21 cellular contexts compared by ENCODE assay signal in genomic region chr6:125189494-125189893, GRCh38. TPM values are rescaled to one million over a fixed set of nuclear protein-coding genes. Genes with fewer than 3 reads are reported as not detected.
DNase-seq lines count a peak whose midpoint lies in the region; ATAC-seq, FAIRE-seq and TF ChIP-seq lines count a peak whose summit lies in the region.
"Had no signal": no experiment of that assay in that cellular context is flagged by ENCODE, and none has a peak within 500 bp of the region (broad histone marks: within the 10 kb centered on the region; RNA-seq: fewer than 3 reads in every experiment).

No MANE protein-coding gene starts in this region.

- 16 to 50% (median 26%) methylated on average over 1 of the region's 1 CpG for WGBS in stomach, 5 donors

- H3K9me3 Mint-ChIP-seq in astrocyte (ENCODE audit: unreplicated experiment), result no peaks in the 10 kb centered on the region
- H3K9me3 Mint-ChIP-seq in mesothelial cell of epicardium, result no peaks in the 10 kb centered on the region
- H3K9me3 Mint-ChIP-seq: CD4-positive, alpha-beta memory T cell had no signal

- TF ChIP-seq CTCF in cardiac muscle cell (IDR thresholded peaks at IDR 0.05; ENCODE audit: low read depth, low read length) (no peak), astrocyte (IDR thresholded peaks at IDR 0.05; ENCODE audit: insufficient read depth, low read depth, low read length) (no peak), mesothelial cell of epicardium (IDR thresholded peaks at IDR 0.05; ENCODE audit: unreplicated experiment) (no peak), stomach (IDR thresholded peaks at IDR 0.05) (no peak)

- DNase-seq in cardiac muscle cell (ENCODE audit: low read depth in 1 of 2, low spot score in 1 of 2) (no peak), left ventricle myocardium superior (no peak), astrocyte (ENCODE audit: low read depth) (no peak), mesothelial cell of epicardium (ENCODE audit: low spot score in 2 of 2, unreplicated experiment in 2 of 2) (no peak), stomach (peak; percentile 38), NCI-H82 treated with DMSO at 0.1 percent for 48 hours (lab: John Stamatoyannopoulos, UW; ENCODE audit: unreplicated experiment) (no peak)
- DNase-seq: 8988T; BE2C; Calu3; CD4-positive, alpha-beta memory T cell; KBM-7; NCI-H1417; NCI-H187; NCI-H2107; NCI-H510A; NCI-H774; OCI-M1; SHP77 treated with DMSO at 0.1 percent for 48 hours had no signal

- intact Hi-C loops in left ventricle myocardium superior (cut with micrococcal nuclease), result no loop called here
- intact Hi-C loops in stomach (cut with DNase I; ENCODE audit: low total_unique reads), result no loop called here

- H3K9me3 ChIP-seq in cardiac muscle cell (ENCODE audit: low read depth) (no peaks in the 10 kb centered on the region), astrocyte (ENCODE audit: insufficient read depth, low read depth, low read length) (no peaks in the 10 kb centered on the region), stomach (no peaks in the 10 kb centered on the region)
- H3K9me3 ChIP-seq: BE2C had no signal

- no peak overlapping the region for H3K4me3 ChIP-seq in cardiac muscle cell
- H3K4me3 ChIP-seq in astrocyte (ENCODE audit: insufficient read depth, low read depth, low read length), result no peak overlapping the region
- no peak overlapping the region for H3K4me3 ChIP-seq in stomach

- no peak for FAIRE-seq in astrocyte (lab: Jason Lieb, UNC)
- FAIRE-seq: GM12891 had no signal

- TF ChIP-seq EP300 in stomach (IDR thresholded peaks at IDR 0.05), result no peak

- peak overlapping the region; percentile 9 for H3K27ac Mint-ChIP-seq in astrocyte (ENCODE audit: unreplicated experiment)
- H3K27ac Mint-ChIP-seq in mesothelial cell of epicardium, result peak overlapping the region; percentile 77
- H3K27ac Mint-ChIP-seq: CD4-positive, alpha-beta memory T cell had no signal

- H3K4me1 Mint-ChIP-seq in astrocyte (ENCODE audit: low read depth, unreplicated experiment) (peaks cover 35% of the 10 kb centered on the region), mesothelial cell of epicardium (peaks cover 41% of the 10 kb centered on the region)

- no peak overlapping the region for H2AFZ ChIP-seq in astrocyte (ENCODE audit: low read depth, low read length)

- TF ChIP-seq POLR2A in stomach (IDR thresholded peaks at IDR 0.05), result no peak

- H3K36me3 ChIP-seq in cardiac muscle cell, result no peaks in the 10 kb centered on the region
- no peaks in the 10 kb centered on the region for H3K36me3 ChIP-seq in astrocyte (ENCODE audit: insufficient read depth, low read length)
- no peaks in the 10 kb centered on the region for H3K36me3 ChIP-seq in stomach
- H3K36me3 ChIP-seq: BE2C had no signal

- H3K4me1 ChIP-seq in cardiac muscle cell (ENCODE audit: low read depth) (peaks cover 17% of the 10 kb centered on the region), astrocyte (ENCODE audit: insufficient read depth, low read length) (peaks cover 14% of the 10 kb centered on the region), stomach (peaks cover 0 to 32% (median 10%) of the 10 kb centered on the region in 4 donors)
- H3K4me1 ChIP-seq: BE2C had no signal

- ATAC-seq in left ventricle myocardium superior (no peak), GM21717 (IDR thresholded peaks at IDR 0.05; ENCODE audit: unreplicated experiment) (no peak), GM18867 (IDR thresholded peaks at IDR 0.05; ENCODE audit: unreplicated experiment) (no peak)

- peak overlapping the region; percentile 61 for H3K27ac ChIP-seq in cardiac muscle cell
- H3K27ac ChIP-seq in astrocyte (ENCODE audit: low read depth, low read length), result no peak overlapping the region
- H3K27ac ChIP-seq in stomach, result peak overlapping the region in 3 of 5 donors; percentile 2 to 24 (median 5)

- no peak overlapping the region for H3K4me2 ChIP-seq in astrocyte (ENCODE audit: low read length)

- H3K27me3 ChIP-seq in cardiac muscle cell (no peaks in the 10 kb centered on the region), astrocyte (ENCODE audit: insufficient read depth, low read length) (no peaks in the 10 kb centered on the region), stomach (no peaks in the 10 kb centered on the region)

- no peaks in the 10 kb centered on the region for H3K36me3 Mint-ChIP-seq in astrocyte (ENCODE audit: low read depth, unreplicated experiment)
- H3K36me3 Mint-ChIP-seq in mesothelial cell of epicardium, result no peaks in the 10 kb centered on the region
- H3K36me3 Mint-ChIP-seq: CD4-positive, alpha-beta memory T cell had no signal

- H3K4me3 Mint-ChIP-seq in astrocyte (ENCODE audit: unreplicated experiment) (no peak overlapping the region), mesothelial cell of epicardium (no peak overlapping the region)
- H3K4me3 Mint-ChIP-seq: CD4-positive, alpha-beta memory T cell had no signal

- H3K79me2 ChIP-seq in astrocyte (ENCODE audit: insufficient read depth, low read length), result no peaks in the 10 kb centered on the region

- no peak overlapping the region for H3K9ac ChIP-seq in astrocyte (ENCODE audit: low read length)

- H4K20me1 ChIP-seq in astrocyte (ENCODE audit: insufficient read depth, low read length), result no peaks in the 10 kb centered on the region

- H3K27me3 Mint-ChIP-seq in astrocyte (ENCODE audit: low read depth, unreplicated experiment), result no peaks in the 10 kb centered on the region
- H3K27me3 Mint-ChIP-seq in mesothelial cell of epicardium (ENCODE audit: low read depth), result no peaks in the 10 kb centered on the region

RNA-seq across cellular contexts. Expression of gene TPD52L1, which starts 35.9 kb away (rescaled TPM):
- total RNA-seq in cardiac muscle cell (50.1 and 72.8 TPM in 2 replicates), left ventricle myocardium superior (57.8 TPM), astrocyte (32.4 and 32.8 TPM in 2 replicates), mesothelial cell of epicardium (200 to 212 TPM (median 209 TPM) in 3 replicates), stomach (100 to 1,000 TPM in 1 of 5 donors, 10 to 100 TPM in 4; 14.8 to 100 (median 23.3) TPM)
- polyA plus RNA-seq in cardiac muscle cell (49.2 and 96.3 TPM in 2 replicates), stomach (100 to 1,000 TPM in 1 of 3 donors, 10 to 100 TPM in 2; 80.6 to 102 (median 95.3) TPM)
